13 cellular contexts compared by ENCODE assay signal in the genomic region with DNA sequence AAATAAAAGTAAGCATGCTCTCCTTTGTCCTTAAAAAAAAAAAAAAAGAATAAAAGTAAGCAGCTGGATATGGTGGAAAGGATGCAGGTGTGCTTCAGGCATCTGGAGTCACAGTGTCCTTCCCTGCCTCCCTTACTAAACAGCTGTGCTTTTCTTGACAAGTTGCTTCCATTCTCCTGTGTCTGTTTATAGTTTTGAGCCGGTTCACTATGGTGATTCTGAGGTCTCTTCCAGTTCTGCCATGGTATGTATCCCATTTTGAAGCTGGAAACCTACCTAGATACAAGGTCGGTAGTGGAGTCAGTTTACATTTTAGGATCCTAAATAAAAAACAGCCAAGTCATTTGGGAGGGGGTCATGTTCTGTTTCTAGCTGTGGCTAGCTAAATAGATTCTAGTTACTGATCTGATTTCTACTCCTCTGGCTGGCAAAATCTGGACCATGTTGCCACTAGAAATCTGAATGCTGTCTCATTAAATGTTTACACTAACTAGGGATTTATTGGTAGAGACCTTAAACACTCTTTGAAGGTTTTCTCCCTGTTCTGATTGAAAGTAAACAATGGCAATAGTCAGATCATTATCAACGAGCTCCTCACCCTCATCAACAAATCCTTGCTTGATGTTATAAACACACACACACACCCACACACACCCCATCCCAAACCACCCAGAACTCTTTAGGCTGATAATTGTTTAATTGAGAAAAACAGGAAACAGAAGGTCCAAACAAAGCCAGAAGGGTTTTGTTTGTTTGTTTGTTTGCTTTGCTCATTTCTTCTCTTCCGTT. TPM values are rescaled to one million over a fixed set of nuclear protein-coding genes. Genes with fewer than 3 reads are reported as not detected.
A peak's percentile ranks its signal among the peaks of the same experiment; 100 is the strongest.
DNase-seq lines count a peak whose midpoint lies in the region; ATAC-seq and TF ChIP-seq lines count a peak whose summit lies in the region.
"Had no signal": no experiment of that assay in that cellular context is flagged by ENCODE, and none has a peak within 500 bp of the region (broad histone marks: within the 10 kb centered on the region; RNA-seq: fewer than 3 reads in every experiment).

No MANE protein-coding gene starts in this region.

- H3K4me2 ChIP-seq in smooth muscle cell, result no peak overlapping the region

- peaks cover 93% of the 10 kb centered on the region for H3K36me3 Mint-ChIP-seq in T-helper 1 cell treated with Interleukin-12 subunit alpha and Interleukin-12 subunit beta and Interleukin-4 antibody, amounts not matched to agents 30 μg/mL and 1 μg/mL, for 36 hours (ENCODE audit: low read depth)
- H3K36me3 Mint-ChIP-seq in activated CD4-positive, alpha-beta memory T cell treated with anti-CD3 and anti-CD28 coated beads for 36 hours, result peaks cover 46% of the 10 kb centered on the region
- no peaks in the 10 kb centered on the region for H3K36me3 Mint-ChIP-seq in osteocyte (ENCODE audit: unreplicated experiment)

- H3K4me3 Mint-ChIP-seq in T-helper 1 cell treated with Interleukin-12 subunit alpha and Interleukin-12 subunit beta and Interleukin-4 antibody, amounts not matched to agents 30 μg/mL and 1 μg/mL, for 36 hours, result peak overlapping the region; percentile 99
- peak overlapping the region; percentile 17 for H3K4me3 Mint-ChIP-seq in activated CD4-positive, alpha-beta memory T cell treated with anti-CD3 and anti-CD28 coated beads for 36 hours
- H3K4me3 Mint-ChIP-seq in osteocyte (ENCODE audit: unreplicated experiment), result no peak overlapping the region
- H3K4me3 Mint-ChIP-seq: IgD-negative memory B cell had no signal

- CTCF ChIA-PET in activated CD4-positive, alpha-beta memory T cell treated with anti-CD3 and anti-CD28 coated beads for 36 hours (lab: Charles Lee), result interaction anchor here (0.6 to 7.4 kb wide), 3 partner anchors 24 to 81 kb away, joined by 3 to 75 read pairs (median 3); no protein-coding TSS in a partner anchor

- WGBS in smooth muscle cell (ENCODE audit: low lambda C conversion rate), result 46% methylated on average over 4 of the region's 4 CpGs

- no peaks in the 10 kb centered on the region for H4K20me1 ChIP-seq in smooth muscle cell (ENCODE audit: low read depth)

- ATAC-seq in omental fat pad (ENCODE audit: low FRiP score), result no peak

- no peaks in the 10 kb centered on the region for H3K27me3 ChIP-seq in smooth muscle cell (ENCODE audit: low read depth)

- no peaks in the 10 kb centered on the region for H3K9me3 ChIP-seq in smooth muscle cell (replicated peaks; ENCODE audit: low read depth)

- H3K36me3 ChIP-seq in smooth muscle cell (ENCODE audit: low read depth), result no peaks in the 10 kb centered on the region

- H3K4me1 ChIP-seq in smooth muscle cell (ENCODE audit: low read depth), result peaks cover 4% of the 10 kb centered on the region

- no peak overlapping the region for H3K9ac ChIP-seq in smooth muscle cell (ENCODE audit: low read depth)

- no peak overlapping the region for H2AFZ ChIP-seq in smooth muscle cell (ENCODE audit: low read depth)

- H3K4me1 Mint-ChIP-seq in T-helper 1 cell treated with Interleukin-12 subunit alpha and Interleukin-12 subunit beta and Interleukin-4 antibody, amounts not matched to agents 30 μg/mL and 1 μg/mL, for 36 hours (ENCODE audit: low read depth), result peaks cover 83% of the 10 kb centered on the region
- H3K4me1 Mint-ChIP-seq in activated CD4-positive, alpha-beta memory T cell treated with anti-CD3 and anti-CD28 coated beads for 36 hours (ENCODE audit: low read depth), result peaks cover 93% of the 10 kb centered on the region
- H3K4me1 Mint-ChIP-seq in osteocyte (ENCODE audit: unreplicated experiment), result no peaks in the 10 kb centered on the region

- H3K27me3 Mint-ChIP-seq in T-helper 1 cell treated with Interleukin-12 subunit alpha and Interleukin-12 subunit beta and Interleukin-4 antibody, amounts not matched to agents 30 μg/mL and 1 μg/mL, for 36 hours (ENCODE audit: low read depth), result no peaks in the 10 kb centered on the region
- H3K27me3 Mint-ChIP-seq in activated CD4-positive, alpha-beta memory T cell treated with anti-CD3 and anti-CD28 coated beads for 36 hours, result no peaks in the 10 kb centered on the region
- peaks cover 42% of the 10 kb centered on the region for H3K27me3 Mint-ChIP-seq in osteocyte (ENCODE audit: unreplicated experiment)
- H3K27me3 Mint-ChIP-seq: IgD-negative memory B cell had no signal

- TF ChIP-seq CTCF in fibroblast of villous mesenchyme (IDR thresholded peaks at IDR 0.05; ENCODE audit: insufficient read depth, low read depth, low read length) (no peak), smooth muscle cell (IDR thresholded peaks at IDR 0.05; ENCODE audit: borderline replicate concordance, insufficient read depth, poor library complexity, severe bottlenecking) (no peak), osteocyte (IDR thresholded peaks at IDR 0.05) (no peak), omental fat pad (IDR thresholded peaks at IDR 0.05) (no peak)

- intact Hi-C loops in activated CD4-positive, alpha-beta memory T cell treated with anti-CD3 and anti-CD28 coated beads for 36 hours (cut with micrococcal nuclease), result loop anchor here (5.0 to 10.0 kb wide), 4 partner anchors 193 to 473 kb away; no protein-coding TSS in a partner anchor

- H3K79me2 ChIP-seq in smooth muscle cell (ENCODE audit: low read depth), result no peaks in the 10 kb centered on the region

- peak overlapping the region; percentile 98 for H3K27ac Mint-ChIP-seq in T-helper 1 cell treated with Interleukin-12 subunit alpha and Interleukin-12 subunit beta and Interleukin-4 antibody, amounts not matched to agents 30 μg/mL and 1 μg/mL, for 36 hours
- H3K27ac Mint-ChIP-seq in activated CD4-positive, alpha-beta memory T cell treated with anti-CD3 and anti-CD28 coated beads for 36 hours, result peak overlapping the region; percentile 87
- no peak overlapping the region for H3K27ac Mint-ChIP-seq in osteocyte (ENCODE audit: unreplicated experiment)

- H3F3A ChIP-seq in smooth muscle cell (ENCODE audit: low read depth), result peaks cover 17% of the 10 kb centered on the region

- POLR2A ChIA-PET in activated CD4-positive, alpha-beta memory T cell treated with anti-CD3 and anti-CD28 coated beads for 36 hours (lab: Charles Lee), result interaction anchor here (0.6 to 1.3 kb wide), 3 partner anchors 15 to 75 kb away, joined by 3 to 5 read pairs (median 3); no protein-coding TSS in a partner anchor

- H3K9me3 Mint-ChIP-seq in T-helper 1 cell treated with Interleukin-12 subunit alpha and Interleukin-12 subunit beta and Interleukin-4 antibody, amounts not matched to agents 30 μg/mL and 1 μg/mL, for 36 hours, result no peaks in the 10 kb centered on the region
- H3K9me3 Mint-ChIP-seq in activated CD4-positive, alpha-beta memory T cell treated with anti-CD3 and anti-CD28 coated beads for 36 hours, result no peaks in the 10 kb centered on the region
- H3K9me3 Mint-ChIP-seq in osteocyte (ENCODE audit: unreplicated experiment), result no peaks in the 10 kb centered on the region
- H3K9me3 Mint-ChIP-seq: IgD-negative memory B cell had no signal

- DNase-seq in T-helper 1 cell (no peak), fibroblast of villous mesenchyme (ENCODE audit: low read depth) (peak; percentile 63), smooth muscle cell (lab: John Stamatoyannopoulos, UW; ENCODE audit: unreplicated experiment) (no peak), osteocyte (ENCODE audit: extremely low spot score, unreplicated experiment) (no peak), NCI-H526 (lab: John Stamatoyannopoulos, UW) (no peak), omental fat pad (ENCODE audit: low spot score) (no peak)
- no peak for DNase-seq in activated CD4-positive, alpha-beta memory T cell treated with anti-CD3 and anti-CD28 coated beads for 36 hours
- DNase-seq: anterior cingulate cortex; NCI-H524; stimulated activated CD4-positive, alpha-beta T cell treated with anti-CD3 and anti-CD28 coated beads, Interleukin-4, amount 100 ng/mL, for 1 hour had no signal

- H3K27ac ChIP-seq in smooth muscle cell (ENCODE audit: low read depth), result peak overlapping the region; percentile 77

- H3K4me3 ChIP-seq in fibroblast of villous mesenchyme (ENCODE audit: low read depth, low read length), result no peak overlapping the region
- no peak overlapping the region for H3K4me3 ChIP-seq in smooth muscle cell

RNA-seq across cellular contexts. Expression of a gene that starts 7.9 kb away (rescaled TPM):
- total RNA-seq in activated CD4-positive, alpha-beta memory T cell treated with anti-CD3 and anti-CD28 coated beads for 36 hours, result 10 to 100 TPM; 30.1 to 31.8 TPM
- total RNA-seq in fibroblast of villous mesenchyme (0.43 and 0.64 TPM in 2 replicates), smooth muscle cell (18.3 and 37.1 TPM in 2 replicates), osteocyte (not detected in 2 replicates), omental fat pad (100 to 1,000 TPM in 2 of 4 donors, 10 to 100 TPM in 2; 23.8 to 220 (median 121) TPM)
- polyA plus RNA-seq in smooth muscle cell, result 16.4 and 22.4 TPM in 2 replicates
- total RNA-seq: A673 had no signal

Comparison
In these comparisons a context has a peak if more than half of its experiments do, and no peak if none do; other contexts are left out.
1. RNA of a gene that starts 7.9 kb away (total RNA-seq): 23.8 to 220 TPM in omental fat pad, 18.3 to 37.1 TPM in smooth muscle cell and 30.1 to 31.8 TPM in activated CD4-positive, alpha-beta memory T cell treated with anti-CD3 and anti-CD28 coated beads for 36 hours; 0.43 to 0.64 TPM in fibroblast of villous mesenchyme and not detected in osteocyte; every median in the first group is over 10 times any median in the second.